In genomic region chr9:39533001-39533762, GRCh38 we compare ENCODE assay signal across 8 cellular contexts.
DNase-seq lines count a peak whose midpoint lies in the region; ATAC-seq and TF ChIP-seq lines count a peak whose summit lies in the region.
"Not testable (repeated sequence)": the region's sequence is repeated elsewhere in the genome, so short reads cannot be mapped to it uniquely, and the experiment has no call there.

No MANE protein-coding gene starts in this region.

- ATAC-seq in HG03175 (IDR thresholded peaks at IDR 0.05; ENCODE audit: unreplicated experiment): peak; percentile 21
- peak; percentile 7 for ATAC-seq in activated T-helper 17 cell treated with anti-CD3 and anti-CD28 coated beads, Interleukin-2, amount 50 U/mL, for 72 hours (replicated peaks)
- ATAC-seq in esophagus mucosa: peak; percentile 51
- ATAC-seq in Right ventricle myocardium inferior: peak; percentile 19
- ATAC-seq in lower lobe of right lung: peak; percentile 34 to 54
- ATAC-seq in stimulated activated memory B cell treated with anti-CD40 and anti-IgM and Interleukin-4, amounts not matched to agents 10 μg/mL and 1 μg/mL and 100 μg/mL, for 72 hours: peak; percentile 6
- peak; percentile 41 to 65 for ATAC-seq in upper lobe of left lung (ENCODE audit: low FRiP score in 2 of 2)
- ATAC-seq in aorta (ENCODE audit: low FRiP score): peak; percentile 33

- H3K36me3 ChIP-seq in lower lobe of right lung; upper lobe of left lung; aorta (ENCODE audit: control insufficient read depth in 1 of 2, insufficient read depth in 2 of 2, low read length in 1 of 2): not testable (repeated sequence)

- not testable (repeated sequence) for H3K4me1 Mint-ChIP-seq in activated T-helper 17 cell treated with anti-CD3 and anti-CD28 coated beads, Interleukin-2, amount 50 U/mL, for 72 hours; stimulated activated memory B cell treated with anti-CD40 and anti-IgM and Interleukin-4, amounts not matched to agents 10 μg/mL and 1 μg/mL and 100 μg/mL, for 72 hours

- not testable (repeated sequence) for H3K9me3 ChIP-seq in lower lobe of right lung; upper lobe of left lung; aorta (ENCODE audit: control insufficient read depth, low read length)

- H3K27ac Mint-ChIP-seq in activated T-helper 17 cell treated with anti-CD3 and anti-CD28 coated beads, Interleukin-2, amount 50 U/mL, for 72 hours; stimulated activated memory B cell treated with anti-CD40 and anti-IgM and Interleukin-4, amounts not matched to agents 10 μg/mL and 1 μg/mL and 100 μg/mL, for 72 hours: not testable (repeated sequence)

- not testable (repeated sequence) for H3K27me3 ChIP-seq in lower lobe of right lung (ENCODE audit: low read depth); upper lobe of left lung; aorta (ENCODE audit: control insufficient read depth in 1 of 2, insufficient read depth in 2 of 2, low read length in 1 of 2)

- not testable (repeated sequence) for H3K27me3 Mint-ChIP-seq in activated T-helper 17 cell treated with anti-CD3 and anti-CD28 coated beads, Interleukin-2, amount 50 U/mL, for 72 hours; stimulated activated memory B cell treated with anti-CD40 and anti-IgM and Interleukin-4, amounts not matched to agents 10 μg/mL and 1 μg/mL and 100 μg/mL, for 72 hours

- H3K4me1 ChIP-seq in lower lobe of right lung; upper lobe of left lung; aorta (ENCODE audit: control insufficient read depth in 1 of 2, insufficient read depth in 2 of 2, low read length in 2 of 2): not testable (repeated sequence)

- H3K36me3 Mint-ChIP-seq in activated T-helper 17 cell treated with anti-CD3 and anti-CD28 coated beads, Interleukin-2, amount 50 U/mL, for 72 hours (ENCODE audit: low read depth); stimulated activated memory B cell treated with anti-CD40 and anti-IgM and Interleukin-4, amounts not matched to agents 10 μg/mL and 1 μg/mL and 100 μg/mL, for 72 hours: not testable (repeated sequence)

- DNase-seq in Right ventricle myocardium inferior (ENCODE audit: missing footprints): peak; percentile 50
- DNase-seq in lower lobe of right lung, aorta: not testable (repeated sequence)
- peak in 1 of 2 donors; percentile 40 for DNase-seq in upper lobe of left lung

- not testable (repeated sequence) for TF ChIP-seq CTCF in lower lobe of right lung (IDR thresholded peaks at IDR 0.05); upper lobe of left lung (IDR thresholded peaks at IDR 0.05)

- not testable (repeated sequence) for TF ChIP-seq EP300 in upper lobe of left lung (IDR thresholded peaks at IDR 0.05)

- intact Hi-C loops in Right ventricle myocardium inferior (cut with DNase I); lower lobe of right lung (cut with DNase I); aorta (cut with DNase I): not testable (repeated sequence)

- H3K9me3 Mint-ChIP-seq in activated T-helper 17 cell treated with anti-CD3 and anti-CD28 coated beads, Interleukin-2, amount 50 U/mL, for 72 hours; stimulated activated memory B cell treated with anti-CD40 and anti-IgM and Interleukin-4, amounts not matched to agents 10 μg/mL and 1 μg/mL and 100 μg/mL, for 72 hours: not testable (repeated sequence)

- not testable (repeated sequence) for H3K4me3 ChIP-seq in lower lobe of right lung; upper lobe of left lung; aorta (ENCODE audit: low read length in 2 of 2)

- not testable (repeated sequence) for TF ChIP-seq POLR2A in upper lobe of left lung (IDR thresholded peaks at IDR 0.05)

- WGBS in upper lobe of left lung, 2 donors: no CpG with 5 or more reads among the region's 38 CpGs
- 86 to 94% methylated on average over 14 to 35 of the region's 38 CpGs for WGBS in aorta, 2 donors

- not testable (repeated sequence) for H3K4me3 Mint-ChIP-seq in activated T-helper 17 cell treated with anti-CD3 and anti-CD28 coated beads, Interleukin-2, amount 50 U/mL, for 72 hours; stimulated activated memory B cell treated with anti-CD40 and anti-IgM and Interleukin-4, amounts not matched to agents 10 μg/mL and 1 μg/mL and 100 μg/mL, for 72 hours

- not testable (repeated sequence) for H3K27ac ChIP-seq in lower lobe of right lung; upper lobe of left lung; aorta (ENCODE audit: low read depth in 1 of 2, low read length in 2 of 2)
